In genomic region chr11:129779342-129779741, GRCh38 we compare ENCODE assay signal across 20 cellular contexts. TPM values are rescaled to one million over a fixed set of nuclear protein-coding genes. Genes with fewer than 3 reads are reported as not detected.
"Had no signal": no experiment of that assay in that cellular context is flagged by ENCODE, and none has a peak within 500 bp of the region (broad histone marks: within the 10 kb centered on the region; RNA-seq: fewer than 3 reads in every experiment).

No MANE protein-coding gene starts in this region.

- DNase-seq: colonic mucosa; dermis blood vessel endothelial cell; esophagus squamous epithelium; foreskin fibroblast; glutamatergic neuron; kidney; left cardiac atrium; natural killer cell; ovary; stimulated activated CD4-positive, alpha-beta T cell treated with anti-CD3 and anti-CD28 coated beads, Interleukin-2, amount 100 ng/mL, for 24 hours; stimulated activated CD4-positive, alpha-beta T cell treated with anti-CD3 and anti-CD28 coated beads, Interleukin-4, amount 100 ng/mL, for 4 hours; stimulated activated naive CD4-positive, alpha-beta T cell; stomach; substantia nigra had no signal

- H3K36me3 ChIP-seq: colonic mucosa, esophagus squamous epithelium, gastroesophageal sphincter, ovary, prostate gland, stomach, thoracic aorta had no signal

- H3K4me3 Mint-ChIP-seq: natural killer cell, neural crest cell had no signal

- H3K9me3 ChIP-seq: colonic mucosa, esophagus squamous epithelium, ovary, prostate gland, stomach, thoracic aorta had no signal

- FAIRE-seq: kidney had no signal

- H3K36me3 Mint-ChIP-seq: natural killer cell had no signal

- H3K9me3 Mint-ChIP-seq: natural killer cell had no signal

- H3K27ac Mint-ChIP-seq: natural killer cell had no signal

- H3K27ac ChIP-seq: colonic mucosa, esophagus squamous epithelium, gastroesophageal sphincter, ovary, prostate gland, stomach, thoracic aorta had no signal

- H3K27me3 ChIP-seq: colonic mucosa, esophagus squamous epithelium, gastroesophageal sphincter, ovary had no signal

- ATAC-seq: gastroesophageal sphincter, left cardiac atrium, natural killer cell, sciatic nerve had no signal

- H3K4me3 ChIP-seq: colonic mucosa, esophagus squamous epithelium, gastroesophageal sphincter, ovary, prostate gland, stomach, thoracic aorta had no signal

- H3K4me1 Mint-ChIP-seq: natural killer cell, neural crest cell had no signal

- H3K4me1 ChIP-seq: colonic mucosa, gastroesophageal sphincter, prostate gland had no signal

RNA-seq across cellular contexts. Expression of gene TMEM45B, which starts 36.3 kb away (rescaled TPM):
- total RNA-seq: left cardiac atrium, neural crest cell, skeletal muscle tissue, thoracic aorta had no signal
